In the genomic region with DNA sequence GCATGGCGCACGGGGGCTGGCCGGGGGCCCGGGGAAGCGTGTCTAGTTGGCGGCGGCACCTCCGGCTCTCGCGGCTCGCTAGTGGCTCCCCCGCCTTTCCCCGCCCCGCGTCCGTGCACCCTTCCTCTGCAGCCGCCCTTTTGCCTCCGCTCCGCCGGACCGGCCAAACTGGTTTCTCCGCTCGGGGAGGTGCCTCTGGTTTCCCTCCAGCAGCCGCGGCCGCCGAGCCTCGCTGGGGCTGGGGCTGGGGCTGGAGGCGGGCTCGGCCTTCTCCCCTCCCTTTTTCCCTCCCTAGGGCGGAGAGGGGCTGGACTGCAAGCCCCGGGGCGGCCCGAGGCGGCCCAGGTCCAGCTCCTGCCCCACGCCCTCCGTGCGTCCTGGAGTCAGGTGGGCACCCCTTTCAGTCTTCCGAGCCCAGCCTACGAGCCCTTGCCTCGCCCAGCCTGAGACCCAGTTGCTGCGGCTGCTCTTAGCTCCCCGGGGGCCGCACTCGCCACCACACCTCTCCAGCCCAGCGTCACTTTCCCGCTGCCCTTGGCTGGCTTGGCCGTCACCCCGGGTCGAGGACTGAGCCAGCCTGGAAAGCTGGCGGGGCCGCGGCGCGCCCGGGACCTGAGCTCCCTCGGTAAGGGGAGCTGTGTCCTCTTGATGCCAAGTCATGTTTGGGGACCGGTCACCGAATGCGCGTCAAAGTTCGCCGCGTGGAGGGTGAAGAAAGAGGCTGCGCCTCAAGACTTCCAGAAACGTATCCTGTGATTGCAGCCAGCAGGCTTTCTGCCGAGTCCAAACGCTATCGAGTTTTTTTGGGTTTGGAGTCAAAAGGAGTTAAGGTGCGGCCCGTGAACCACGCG, we compare ENCODE assay signal across 1 cellular context.
TF ChIP-seq lines count a peak whose summit lies in the region.

A gene (minus strand): TSS at position 197 of the 851 bp plus-strand sequence. CDS start 71,508 bp downstream, outside the sequence.

TF ChIP-seq in HepG2, 621 proteins besides CTCF, POLR2A, EP300 and RAD21 (continued from another document and continues in another):
- TF ChIP-seq, protein P1, sequence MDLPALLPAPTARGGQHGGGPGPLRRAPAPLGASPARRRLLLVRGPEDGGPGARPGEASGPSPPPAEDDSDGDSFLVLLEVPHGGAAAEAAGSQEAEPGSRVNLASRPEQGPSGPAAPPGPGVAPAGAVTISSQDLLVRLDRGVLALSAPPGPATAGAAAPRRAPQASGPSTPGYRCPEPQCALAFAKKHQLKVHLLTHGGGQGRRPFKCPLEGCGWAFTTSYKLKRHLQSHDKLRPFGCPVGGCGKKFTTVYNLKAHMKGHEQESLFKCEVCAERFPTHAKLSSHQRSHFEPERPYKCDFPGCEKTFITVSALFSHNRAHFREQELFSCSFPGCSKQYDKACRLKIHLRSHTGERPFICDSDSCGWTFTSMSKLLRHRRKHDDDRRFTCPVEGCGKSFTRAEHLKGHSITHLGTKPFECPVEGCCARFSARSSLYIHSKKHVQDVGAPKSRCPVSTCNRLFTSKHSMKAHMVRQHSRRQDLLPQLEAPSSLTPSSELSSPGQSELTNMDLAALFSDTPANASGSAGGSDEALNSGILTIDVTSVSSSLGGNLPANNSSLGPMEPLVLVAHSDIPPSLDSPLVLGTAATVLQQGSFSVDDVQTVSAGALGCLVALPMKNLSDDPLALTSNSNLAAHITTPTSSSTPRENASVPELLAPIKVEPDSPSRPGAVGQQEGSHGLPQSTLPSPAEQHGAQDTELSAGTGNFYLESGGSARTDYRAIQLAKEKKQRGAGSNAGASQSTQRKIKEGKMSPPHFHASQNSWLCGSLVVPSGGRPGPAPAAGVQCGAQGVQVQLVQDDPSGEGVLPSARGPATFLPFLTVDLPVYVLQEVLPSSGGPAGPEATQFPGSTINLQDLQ (CRISPR knock-in tag; IDR thresholded peaks at IDR 0.05): no peak
- TF ChIP-seq NCOA2 (CRISPR knock-in tag; IDR thresholded peaks at IDR 0.05): no peak
- TF ChIP-seq ZNF367 (CRISPR knock-in tag; IDR thresholded peaks at IDR 0.05; ENCODE audit: borderline replicate concordance): no peak
- TF ChIP-seq TBP (CRISPR knock-in tag; IDR thresholded peaks at IDR 0.05): no peak
- no peak for TF ChIP-seq SMYD3 (CRISPR knock-in tag; IDR thresholded peaks at IDR 0.05)
- no peak for TF ChIP-seq EZH2 (conservative IDR thresholded peaks at IDR 0.05; ENCODE audit: low read depth, low read length)
- TF ChIP-seq ZNF329 (CRISPR knock-in tag; IDR thresholded peaks at IDR 0.05; ENCODE audit: low read depth): 0 out of 2 replicates have a peak, but pooled peaks have one; percentile 31
- no peak for TF ChIP-seq MLLT10 (CRISPR knock-in tag; IDR thresholded peaks at IDR 0.05)
- no peak for TF ChIP-seq ZNF33B (CRISPR knock-in tag; IDR thresholded peaks at IDR 0.05)
- TF ChIP-seq CBX5 (CRISPR knock-in tag; IDR thresholded peaks at IDR 0.05; ENCODE audit: borderline replicate concordance): 0 out of 2 replicates have a peak, but pooled peaks have one; percentile 14
- TF ChIP-seq KAT8 (CRISPR knock-in tag; IDR thresholded peaks at IDR 0.05): peak; percentile 24; the same call in 1 of the 2 replicates
- no peak; the same call in 1 of the 2 replicates for TF ChIP-seq TOE1 (CRISPR knock-in tag; IDR thresholded peaks at IDR 0.05)
- no peak for TF ChIP-seq MAFK (conservative IDR thresholded peaks at IDR 0.05 in 1 of 2, IDR thresholded peaks at IDR 0.05 in 1 of 2; ENCODE audit: low read length in 2 of 2)
- no peak for TF ChIP-seq ZNF562 (CRISPR knock-in tag; IDR thresholded peaks at IDR 0.05; ENCODE audit: borderline replicate concordance)
- TF ChIP-seq, protein P2, sequence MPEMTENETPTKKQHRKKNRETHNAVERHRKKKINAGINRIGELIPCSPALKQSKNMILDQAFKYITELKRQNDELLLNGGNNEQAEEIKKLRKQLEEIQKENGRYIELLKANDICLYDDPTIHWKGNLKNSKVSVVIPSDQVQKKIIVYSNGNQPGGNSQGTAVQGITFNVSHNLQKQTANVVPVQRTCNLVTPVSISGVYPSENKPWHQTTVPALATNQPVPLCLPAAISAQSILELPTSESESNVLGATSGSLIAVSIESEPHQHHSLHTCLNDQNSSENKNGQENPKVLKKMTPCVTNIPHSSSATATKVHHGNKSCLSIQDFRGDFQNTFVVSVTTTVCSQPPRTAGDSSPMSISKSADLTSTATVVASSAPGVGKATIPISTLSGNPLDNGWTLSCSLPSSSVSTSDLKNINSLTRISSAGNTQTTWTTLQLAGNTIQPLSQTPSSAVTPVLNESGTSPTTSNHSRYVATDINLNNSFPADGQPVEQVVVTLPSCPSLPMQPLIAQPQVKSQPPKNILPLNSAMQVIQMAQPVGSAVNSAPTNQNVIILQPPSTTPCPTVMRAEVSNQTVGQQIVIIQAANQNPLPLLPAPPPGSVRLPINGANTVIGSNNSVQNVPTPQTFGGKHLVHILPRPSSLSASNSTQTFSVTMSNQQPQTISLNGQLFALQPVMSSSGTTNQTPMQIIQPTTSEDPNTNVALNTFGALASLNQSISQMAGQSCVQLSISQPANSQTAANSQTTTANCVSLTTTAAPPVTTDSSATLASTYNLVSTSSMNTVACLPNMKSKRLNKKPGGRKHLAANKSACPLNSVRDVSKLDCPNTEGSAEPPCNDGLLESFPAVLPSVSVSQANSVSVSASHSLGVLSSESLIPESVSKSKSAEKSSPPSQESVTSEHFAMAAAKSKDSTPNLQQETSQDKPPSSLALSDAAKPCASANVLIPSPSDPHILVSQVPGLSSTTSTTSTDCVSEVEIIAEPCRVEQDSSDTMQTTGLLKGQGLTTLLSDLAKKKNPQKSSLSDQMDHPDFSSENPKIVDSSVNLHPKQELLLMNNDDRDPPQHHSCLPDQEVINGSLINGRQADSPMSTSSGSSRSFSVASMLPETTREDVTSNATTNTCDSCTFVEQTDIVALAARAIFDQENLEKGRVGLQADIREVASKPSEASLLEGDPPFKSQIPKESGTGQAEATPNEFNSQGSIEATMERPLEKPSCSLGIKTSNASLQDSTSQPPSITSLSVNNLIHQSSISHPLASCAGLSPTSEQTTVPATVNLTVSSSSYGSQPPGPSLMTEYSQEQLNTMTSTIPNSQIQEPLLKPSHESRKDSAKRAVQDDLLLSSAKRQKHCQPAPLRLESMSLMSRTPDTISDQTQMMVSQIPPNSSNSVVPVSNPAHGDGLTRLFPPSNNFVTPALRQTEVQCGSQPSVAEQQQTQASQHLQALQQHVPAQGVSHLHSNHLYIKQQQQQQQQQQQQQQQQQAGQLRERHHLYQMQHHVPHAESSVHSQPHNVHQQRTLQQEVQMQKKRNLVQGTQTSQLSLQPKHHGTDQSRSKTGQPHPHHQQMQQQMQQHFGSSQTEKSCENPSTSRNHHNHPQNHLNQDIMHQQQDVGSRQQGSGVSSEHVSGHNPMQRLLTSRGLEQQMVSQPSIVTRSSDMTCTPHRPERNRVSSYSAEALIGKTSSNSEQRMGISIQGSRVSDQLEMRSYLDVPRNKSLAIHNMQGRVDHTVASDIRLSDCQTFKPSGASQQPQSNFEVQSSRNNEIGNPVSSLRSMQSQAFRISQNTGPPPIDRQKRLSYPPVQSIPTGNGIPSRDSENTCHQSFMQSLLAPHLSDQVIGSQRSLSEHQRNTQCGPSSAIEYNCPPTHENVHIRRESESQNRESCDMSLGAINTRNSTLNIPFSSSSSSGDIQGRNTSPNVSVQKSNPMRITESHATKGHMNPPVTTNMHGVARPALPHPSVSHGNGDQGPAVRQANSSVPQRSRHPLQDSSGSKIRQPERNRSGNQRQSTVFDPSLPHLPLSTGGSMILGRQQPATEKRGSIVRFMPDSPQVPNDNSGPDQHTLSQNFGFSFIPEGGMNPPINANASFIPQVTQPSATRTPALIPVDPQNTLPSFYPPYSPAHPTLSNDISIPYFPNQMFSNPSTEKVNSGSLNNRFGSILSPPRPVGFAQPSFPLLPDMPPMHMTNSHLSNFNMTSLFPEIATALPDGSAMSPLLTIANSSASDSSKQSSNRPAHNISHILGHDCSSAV (CRISPR knock-in tag; IDR thresholded peaks at IDR 0.05; ENCODE audit: borderline replicate concordance): no peak
- TF ChIP-seq, protein P3, sequence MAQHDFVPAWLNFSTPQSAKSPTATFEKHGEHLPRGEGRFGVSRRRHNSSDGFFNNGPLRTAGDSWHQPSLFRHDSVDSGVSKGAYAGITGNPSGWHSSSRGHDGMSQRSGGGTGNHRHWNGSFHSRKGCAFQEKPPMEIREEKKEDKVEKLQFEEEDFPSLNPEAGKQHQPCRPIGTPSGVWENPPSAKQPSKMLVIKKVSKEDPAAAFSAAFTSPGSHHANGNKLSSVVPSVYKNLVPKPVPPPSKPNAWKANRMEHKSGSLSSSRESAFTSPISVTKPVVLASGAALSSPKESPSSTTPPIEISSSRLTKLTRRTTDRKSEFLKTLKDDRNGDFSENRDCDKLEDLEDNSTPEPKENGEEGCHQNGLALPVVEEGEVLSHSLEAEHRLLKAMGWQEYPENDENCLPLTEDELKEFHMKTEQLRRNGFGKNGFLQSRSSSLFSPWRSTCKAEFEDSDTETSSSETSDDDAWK (CRISPR knock-in tag; IDR thresholded peaks at IDR 0.05): no peak
- TF ChIP-seq ZBTB7A (CRISPR knock-in tag; IDR thresholded peaks at IDR 0.05): peak; percentile 55; the same call in 1 of the 2 replicates
- no peak; the same call in 1 of the 2 replicates for TF ChIP-seq ESRRA (CRISPR knock-in tag; IDR thresholded peaks at IDR 0.05; ENCODE audit: low read depth)
- no peak for TF ChIP-seq RFX5 (IDR thresholded peaks at IDR 0.05; ENCODE audit: low read depth, low read length)
- TF ChIP-seq, protein P4, sequence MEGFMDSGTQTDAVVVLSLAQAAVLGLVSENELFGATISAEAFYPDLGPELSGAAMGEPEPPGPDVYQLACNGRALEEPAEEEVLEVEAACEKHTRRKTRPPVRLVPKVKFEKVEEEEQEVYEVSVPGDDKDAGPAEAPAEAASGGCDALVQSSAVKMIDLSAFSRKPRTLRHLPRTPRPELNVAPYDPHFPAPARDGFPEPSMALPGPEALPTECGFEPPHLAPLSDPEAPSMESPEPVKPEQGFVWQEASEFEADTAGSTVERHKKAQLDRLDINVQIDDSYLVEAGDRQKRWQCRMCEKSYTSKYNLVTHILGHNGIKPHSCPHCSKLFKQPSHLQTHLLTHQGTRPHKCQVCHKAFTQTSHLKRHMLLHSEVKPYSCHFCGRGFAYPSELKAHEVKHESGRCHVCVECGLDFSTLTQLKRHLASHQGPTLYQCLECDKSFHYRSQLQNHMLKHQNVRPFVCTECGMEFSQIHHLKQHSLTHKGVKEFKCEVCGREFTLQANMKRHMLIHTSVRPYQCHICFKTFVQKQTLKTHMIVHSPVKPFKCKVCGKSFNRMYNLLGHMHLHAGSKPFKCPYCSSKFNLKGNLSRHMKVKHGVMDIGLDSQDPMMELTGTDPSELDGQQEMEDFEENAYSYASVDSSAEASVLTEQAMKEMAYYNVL (CRISPR knock-in tag; IDR thresholded peaks at IDR 0.05; ENCODE audit: borderline replicate concordance): no peak
- TF ChIP-seq ZNF660 (CRISPR knock-in tag; IDR thresholded peaks at IDR 0.05; ENCODE audit: borderline replicate concordance, low read depth): no peak
- no peak for TF ChIP-seq ZNF12 (CRISPR knock-in tag; IDR thresholded peaks at IDR 0.05)
- TF ChIP-seq TAF15 (IDR thresholded peaks at IDR 0.05; ENCODE audit: low read depth, low read length, poor library complexity, severe bottlenecking): no peak
- peak; percentile 67; the same call in 1 of the 2 replicates for TF ChIP-seq KDM3A (CRISPR knock-in tag; IDR thresholded peaks at IDR 0.05; ENCODE audit: low read depth)
- TF ChIP-seq ZNF598 (CRISPR knock-in tag; IDR thresholded peaks at IDR 0.05; ENCODE audit: borderline replicate concordance): no peak
- TF ChIP-seq FOXC1 (CRISPR knock-in tag; IDR thresholded peaks at IDR 0.05; ENCODE audit: borderline replicate concordance): no peak
- TF ChIP-seq, protein P5, sequence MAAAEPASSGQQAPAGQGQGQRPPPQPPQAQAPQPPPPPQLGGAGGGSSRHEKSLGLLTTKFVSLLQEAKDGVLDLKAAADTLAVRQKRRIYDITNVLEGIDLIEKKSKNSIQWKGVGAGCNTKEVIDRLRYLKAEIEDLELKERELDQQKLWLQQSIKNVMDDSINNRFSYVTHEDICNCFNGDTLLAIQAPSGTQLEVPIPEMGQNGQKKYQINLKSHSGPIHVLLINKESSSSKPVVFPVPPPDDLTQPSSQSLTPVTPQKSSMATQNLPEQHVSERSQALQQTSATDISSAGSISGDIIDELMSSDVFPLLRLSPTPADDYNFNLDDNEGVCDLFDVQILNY (CRISPR knock-in tag; conservative IDR thresholded peaks at IDR 0.05): no peak
- 0 out of 2 replicates have a peak, but pooled peaks have one; percentile 18 for TF ChIP-seq ZNF331 (CRISPR knock-in tag; IDR thresholded peaks at IDR 0.05)
- no peak for TF ChIP-seq ZNF550 (CRISPR knock-in tag; IDR thresholded peaks at IDR 0.05; ENCODE audit: borderline replicate concordance)
- no peak for TF ChIP-seq GATAD1 (CRISPR knock-in tag; IDR thresholded peaks at IDR 0.05)
- no peak for TF ChIP-seq ELF4 (CRISPR knock-in tag; IDR thresholded peaks at IDR 0.05; ENCODE audit: borderline replicate concordance)
- no peak for TF ChIP-seq MTA3 (CRISPR knock-in tag; IDR thresholded peaks at IDR 0.05)
- no peak for TF ChIP-seq KLF15 (CRISPR knock-in tag; IDR thresholded peaks at IDR 0.05; ENCODE audit: borderline replicate concordance)
- no peak for TF ChIP-seq ZNF703 (CRISPR knock-in tag; IDR thresholded peaks at IDR 0.05; ENCODE audit: borderline replicate concordance)
- peak; percentile 20; the same call in 1 of the 2 replicates for TF ChIP-seq ZNF792 (CRISPR knock-in tag; IDR thresholded peaks at IDR 0.05)
- TF ChIP-seq RNF2 (conservative IDR thresholded peaks at IDR 0.05; ENCODE audit: low read depth): no peak
- TF ChIP-seq ZNF549 (CRISPR knock-in tag; IDR thresholded peaks at IDR 0.05): no peak
- no peak for TF ChIP-seq NFIC (IDR thresholded peaks at IDR 0.05; ENCODE audit: low read length)
- no peak for TF ChIP-seq ZNF350 (CRISPR knock-in tag; IDR thresholded peaks at IDR 0.05; ENCODE audit: borderline replicate concordance, low read depth)
- no peak for TF ChIP-seq ZFP62 (CRISPR knock-in tag; IDR thresholded peaks at IDR 0.05)
- no peak for TF ChIP-seq ATF7 (IDR thresholded peaks at IDR 0.05)
- TF ChIP-seq ATF7 (CRISPR knock-in tag; IDR thresholded peaks at IDR 0.05): 0 out of 2 replicates have a peak, but pooled peaks have one; percentile 40
